ENCODE assay signal across 17 cellular contexts in the genomic region with DNA sequence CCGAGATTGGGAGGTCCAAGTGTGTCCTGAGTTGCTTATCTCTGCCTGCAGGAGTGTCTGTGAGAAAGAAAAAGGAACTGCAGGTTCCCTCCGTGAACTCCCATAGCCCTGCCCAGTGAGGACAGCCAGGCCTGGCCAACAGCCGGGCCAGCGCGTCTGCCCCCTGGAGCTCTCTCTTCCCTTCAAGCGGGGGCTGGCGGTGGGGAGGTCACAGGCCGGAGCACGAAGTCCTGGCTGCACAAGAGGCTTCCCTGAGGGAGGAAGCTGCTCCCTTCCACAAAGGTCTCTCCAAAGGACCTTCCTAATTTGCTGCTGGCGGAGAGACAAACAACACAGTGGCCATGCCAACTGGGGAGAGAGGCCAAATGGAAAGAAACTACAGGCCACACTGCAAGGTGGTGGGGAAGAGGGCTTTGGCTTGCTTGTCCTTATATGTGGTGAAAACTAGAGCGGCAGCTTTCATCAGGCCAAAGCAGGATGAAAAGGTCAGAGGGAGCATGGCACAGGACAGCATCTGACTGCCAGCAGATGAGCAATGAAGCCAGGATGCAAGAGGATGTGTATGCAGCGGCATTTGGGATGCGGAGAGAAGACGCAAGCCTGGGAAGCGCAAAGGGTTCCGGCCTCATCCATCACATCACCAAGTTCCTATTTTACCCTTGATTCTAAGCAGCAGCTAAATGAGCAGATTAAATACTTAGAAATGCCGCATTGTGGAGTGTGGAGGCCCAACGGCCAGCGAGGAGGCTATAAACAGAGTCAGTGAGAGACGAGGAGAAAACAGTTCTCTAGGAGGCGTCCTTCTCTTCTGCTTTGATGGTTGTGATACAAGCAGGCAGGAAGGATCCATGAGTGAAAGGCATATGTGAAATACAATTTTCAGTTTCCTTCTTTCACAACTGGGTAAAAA.
DNase-seq lines count a peak whose midpoint lies in the region; ATAC-seq, FAIRE-seq and TF ChIP-seq lines count a peak whose summit lies in the region.
"Had no signal": no experiment of that assay in that cellular context is flagged by ENCODE, and none has a peak within 500 bp of the region (broad histone marks: within the 10 kb centered on the region; RNA-seq: fewer than 3 reads in every experiment).

No MANE protein-coding gene starts in this region.

- peak; percentile 38 for DNase-seq in NCI-H146 (lab: John Stamatoyannopoulos, UW)
- DNase-seq in NCI-H146 treated with DMSO at 0.1 percent for 48 hours (lab: John Stamatoyannopoulos, UW; ENCODE audit: unreplicated experiment), result no peak
- peak; percentile 52 for DNase-seq in ecto neural progenitor cell (ENCODE audit: low spot score)
- no peak for DNase-seq in lower lobe of right lung
- peak; percentile 42 for DNase-seq in testis
- no peak for DNase-seq in ACHN
- DNase-seq in GM19239 (ENCODE audit: insufficient read length, low spot score), result no peak
- DNase-seq: activated CD4-positive, CD25-positive, alpha-beta regulatory T cell; activated T-cell treated with anti-CD3 and anti-CD28 coated beads, Interleukin-2, amount 50 U/mL, for 72 hours; NCI-H774; SK-N-SH; transverse colon had no signal

- H3K27ac ChIP-seq in lower lobe of right lung, result peak overlapping the region; percentile 40
- no peak overlapping the region for H3K27ac ChIP-seq in testis
- H3K27ac ChIP-seq: transverse colon had no signal

- 49 to 52% methylated on average over 21 of the region's 21 CpGs for WGBS in testis, 2 donors

- H3K27me3 ChIP-seq in lower lobe of right lung (ENCODE audit: low read depth) (peaks cover 9% of the 10 kb centered on the region), testis (no peaks in the 10 kb centered on the region)

- FAIRE-seq in GM19239 (lab: Jason Lieb, UNC), result no peak
- FAIRE-seq: A204.1, D721Med, endometrium had no signal

- TF ChIP-seq CTCF in lower lobe of right lung (IDR thresholded peaks at IDR 0.05) (no peak), testis (IDR thresholded peaks at IDR 0.05) (no peak)

- peak; percentile 67 to 77 for ATAC-seq in lower lobe of right lung
- no peak for ATAC-seq in HG02870 (IDR thresholded peaks at IDR 0.05; ENCODE audit: unreplicated experiment)
- ATAC-seq: activated T-cell treated with anti-CD3 and anti-CD28 coated beads, Interleukin-2, amount 50 U/mL, for 72 hours had no signal

- intact Hi-C loops in lower lobe of right lung (cut with DNase I) (no loop called here), testis (cut with DNase I; ENCODE audit: low total_unique reads) (no loop called here)

- no peak for TF ChIP-seq POLR2A in testis (IDR thresholded peaks at IDR 0.05)

- no peaks in the 10 kb centered on the region for H3K9me3 ChIP-seq in lower lobe of right lung
- H3K9me3 ChIP-seq in testis, result no peaks in the 10 kb centered on the region
- H3K9me3 ChIP-seq: SK-N-SH, transverse colon had no signal

- H3K4me3 ChIP-seq in lower lobe of right lung (no peak overlapping the region), testis (no peak overlapping the region)
- H3K4me3 ChIP-seq: smooth muscle cell, transverse colon had no signal

- in situ Hi-C loops in ACHN (cut with HindIII; ENCODE audit: low pct_ligation_motif_present, low pct_unique_long_range_greater_than_20kb, low sequenced_read_pairs), result no loop called here

- no peaks in the 10 kb centered on the region for H3K36me3 ChIP-seq in lower lobe of right lung
- H3K36me3 ChIP-seq in testis (ENCODE audit: low read depth, missing control alignments), result no peaks in the 10 kb centered on the region
- H3K36me3 ChIP-seq: transverse colon had no signal

- H3K4me1 ChIP-seq in lower lobe of right lung, result peaks cover 16% of the 10 kb centered on the region
- peaks cover 14% of the 10 kb centered on the region for H3K4me1 ChIP-seq in testis
- H3K4me1 ChIP-seq: transverse colon had no signal

Comparison
In these comparisons a context has a peak if more than half of its experiments do, and no peak if none do; other contexts are left out.
1. DNase-seq: peak in NCI-H146 (single experiment), ecto neural progenitor cell (single experiment) and testis (single experiment); none in NCI-H146 treated with DMSO at 0.1 percent for 48 hours (single experiment), lower lobe of right lung (single experiment), ACHN (single experiment) and GM19239 (single experiment).